Comparison of ENCODE assay signal across 23 cellular contexts in the genomic region with DNA sequence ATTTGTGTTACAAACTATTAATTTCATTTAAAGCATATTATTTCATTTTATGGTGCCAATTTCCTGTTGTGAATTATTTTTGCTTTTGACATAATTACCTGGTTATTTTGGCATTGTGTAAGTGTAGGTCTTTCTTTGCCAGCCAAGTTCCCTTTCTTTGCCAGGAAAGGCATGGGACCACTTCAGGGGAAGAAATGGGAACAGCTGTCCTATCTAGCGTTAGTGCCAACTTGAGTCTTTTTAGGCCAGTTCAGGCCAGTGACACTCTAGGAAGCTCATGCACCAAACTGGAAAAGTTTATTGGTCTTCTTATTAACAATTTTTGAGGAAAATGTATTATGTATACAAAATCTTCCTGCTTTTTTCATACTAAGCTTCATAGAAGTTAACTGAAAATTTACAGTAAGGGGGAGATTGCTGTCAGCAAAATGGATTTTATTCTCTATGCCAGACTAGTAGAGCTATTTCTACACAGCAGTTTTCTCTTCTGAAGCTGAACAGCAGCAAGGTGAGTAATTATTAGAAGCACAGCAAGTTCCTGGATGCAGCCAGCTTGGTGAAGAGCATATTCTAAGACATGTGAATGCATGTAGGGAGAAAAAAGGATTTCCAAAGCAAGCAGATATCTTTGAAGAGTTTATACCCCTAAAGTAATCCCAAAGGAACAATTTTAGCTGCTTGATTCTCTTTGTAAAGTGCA.
"Had no signal": no experiment of that assay in that cellular context is flagged by ENCODE, and none has a peak within 500 bp of the region (broad histone marks: within the 10 kb centered on the region; RNA-seq: fewer than 3 reads in every experiment).

No MANE protein-coding gene starts in this region.

- H3K36me3 ChIP-seq: gastrocnemius medialis, neutrophil, pancreas, right lobe of liver, thoracic aorta, vagina had no signal

- H3K27me3 ChIP-seq: dorsolateral prefrontal cortex, gastrocnemius medialis, neutrophil, pancreas, right lobe of liver, vagina had no signal

- H3K4me1 ChIP-seq: gastrocnemius medialis, pancreas, right lobe of liver, vagina had no signal

- H3K4me3 ChIP-seq: dorsolateral prefrontal cortex, gastrocnemius medialis, mucosa of descending colon, pancreas, right lobe of liver, thoracic aorta, vagina had no signal

- DNase-seq: cortex of kidney; dorsolateral prefrontal cortex; effector CD4-positive, alpha-beta T cell; foreskin fibroblast; gastrocnemius medialis; head of caudate nucleus; mesenchymal stem cell; mucosa of descending colon; naive B cell; pancreas; retina; right lobe of liver; small intestine; stimulated activated CD4-positive, alpha-beta T cell treated with anti-CD3 and anti-CD28 coated beads, Interleukin-15, amount 100 ng/mL, for 24 hours; stimulated activated CD4-positive, alpha-beta T cell treated with anti-CD3 and anti-CD28 coated beads, Interleukin-2, amount 100 ng/mL, for 48 hours; stimulated activated naive B cell treated with anti-CD40 and anti-IgM and Interleukin-4, amounts not matched to agents 10 μg/mL and 1 μg/mL and 100 μg/mL, for 72 hours; trophoblast cell had no signal

- H3K27ac ChIP-seq: dorsolateral prefrontal cortex, epithelial cell of prostate, gastrocnemius medialis, neutrophil, pancreas, right lobe of liver, thoracic aorta, vagina had no signal

- ATAC-seq: esophagus mucosa; gastrocnemius medialis; mucosa of descending colon; natural killer cell treated with Interleukin-12 subunit alpha and Interleukin-12 subunit beta and Interleukin-15 and Interleukin-18, amount 100 ng/mL, for 72 hours; pancreas; right lobe of liver; stimulated activated naive B cell treated with anti-CD40 and anti-IgM and Interleukin-4, amounts not matched to agents 10 μg/mL and 1 μg/mL and 100 μg/mL, for 72 hours had no signal

- H3K9me3 ChIP-seq: gastrocnemius medialis, neutrophil, pancreas, right lobe of liver, thoracic aorta, vagina had no signal
